25 cellular contexts compared by ENCODE assay signal in the genomic region with DNA sequence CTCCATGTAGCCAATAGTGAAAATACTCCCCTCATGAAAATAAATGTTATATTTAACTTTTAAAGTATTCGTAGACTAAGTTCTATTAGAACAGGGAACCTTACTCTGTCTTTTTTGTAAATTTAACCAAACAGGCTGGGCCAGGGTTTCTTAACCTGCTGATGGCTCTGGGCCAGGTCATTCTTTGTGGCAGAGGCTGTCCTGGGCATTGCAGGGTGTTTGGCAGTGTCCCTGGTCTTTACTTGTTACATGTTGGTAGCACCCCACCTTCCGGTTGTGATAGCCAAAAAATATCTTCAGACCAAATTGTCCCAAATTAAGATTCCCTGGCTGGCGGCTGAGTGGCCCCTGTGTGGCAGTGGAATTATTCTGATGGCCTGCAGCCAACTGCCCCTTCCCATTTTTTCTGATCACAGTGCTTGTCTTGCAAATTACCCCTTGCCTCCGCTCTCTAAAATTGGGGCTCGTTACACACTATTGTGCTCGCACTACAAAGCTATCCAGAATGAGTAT.
"Had no signal": no experiment of that assay in that cellular context is flagged by ENCODE, and none has a peak within 500 bp of the region (broad histone marks: within the 10 kb centered on the region; RNA-seq: fewer than 3 reads in every experiment).

No MANE protein-coding gene starts in this region.

- H3K36me3 ChIP-seq: ascending aorta, breast epithelium, esophagus squamous epithelium, heart right ventricle, left ventricle myocardium inferior, stomach, suprapubic skin, tibial nerve had no signal

- DNase-seq: activated CD4-positive, alpha-beta T cell treated with anti-CD3 and anti-CD28 coated beads for 4 hours; activated CD4-positive, alpha-beta T cell treated with anti-CD3 and anti-CD28 coated beads, Interleukin-2, amount 50 U/mL, for 4 hours; activated effector memory CD4-positive, alpha-beta T cell treated with Interleukin-2 at 50 U/mL for 16 hours; activated naive CD4-positive, alpha-beta T cell treated with anti-CD3 and anti-CD28 coated beads for 36 hours; activated naive CD8-positive, alpha-beta T cell treated with anti-CD3 and anti-CD28 coated beads for 36 hours; endodermal cell; esophagus squamous epithelium; foreskin melanocyte; heart right ventricle; kidney glomerular epithelial cell; left ventricle myocardium inferior; mammary epithelial cell; retina; stimulated activated CD4-positive, alpha-beta T cell treated with anti-CD3 and anti-CD28 coated beads, Interleukin-15, amount 100 ng/mL, for 24 hours; stimulated activated CD4-positive, alpha-beta T cell treated with anti-CD3 and anti-CD28 coated beads, Interleukin-2, amount 100 ng/mL, for 24 hours; stimulated activated naive B cell treated with anti-CD40 and anti-IgM and Interleukin-4, amounts not matched to agents 10 μg/mL and 1 μg/mL and 100 μg/mL, for 72 hours; stomach had no signal

- H3K4me3 Mint-ChIP-seq: activated naive CD4-positive, alpha-beta T cell treated with anti-CD3 and anti-CD28 coated beads for 36 hours; activated naive CD8-positive, alpha-beta T cell treated with anti-CD3 and anti-CD28 coated beads for 36 hours; central memory CD8-positive, alpha-beta T cell; dendritic cell treated with granulocyte-macrophage colony-stimulating factor and Interleukin-4, amounts not matched to agents 40 ng/mL and 50 ng/mL, for 4 days; endodermal cell; nephron; stimulated activated naive B cell treated with anti-CD40 and anti-IgM and Interleukin-4, amounts not matched to agents 10 μg/mL and 1 μg/mL and 100 μg/mL, for 72 hours had no signal

- H3K27me3 Mint-ChIP-seq: activated naive CD8-positive, alpha-beta T cell treated with anti-CD3 and anti-CD28 coated beads for 36 hours; central memory CD8-positive, alpha-beta T cell had no signal

- ATAC-seq: heart right ventricle; stimulated activated naive B cell treated with anti-CD40 and anti-IgM and Interleukin-4, amounts not matched to agents 10 μg/mL and 1 μg/mL and 100 μg/mL, for 72 hours had no signal

- H3K9me3 Mint-ChIP-seq: activated naive CD4-positive, alpha-beta T cell treated with anti-CD3 and anti-CD28 coated beads for 36 hours; activated naive CD8-positive, alpha-beta T cell treated with anti-CD3 and anti-CD28 coated beads for 36 hours; central memory CD8-positive, alpha-beta T cell; dendritic cell treated with granulocyte-macrophage colony-stimulating factor and Interleukin-4, amounts not matched to agents 40 ng/mL and 50 ng/mL, for 4 days; endodermal cell; nephron; stimulated activated naive B cell treated with anti-CD40 and anti-IgM and Interleukin-4, amounts not matched to agents 10 μg/mL and 1 μg/mL and 100 μg/mL, for 72 hours had no signal

- H3K9me3 ChIP-seq: ascending aorta, breast epithelium, esophagus squamous epithelium, heart right ventricle, left ventricle myocardium inferior, stomach, suprapubic skin, tibial nerve had no signal

- H3K36me3 Mint-ChIP-seq: activated naive CD8-positive, alpha-beta T cell treated with anti-CD3 and anti-CD28 coated beads for 36 hours; stimulated activated naive B cell treated with anti-CD40 and anti-IgM and Interleukin-4, amounts not matched to agents 10 μg/mL and 1 μg/mL and 100 μg/mL, for 72 hours had no signal

- H3K4me1 Mint-ChIP-seq: endodermal cell had no signal

- H3K4me3 ChIP-seq: ascending aorta, breast epithelium, esophagus squamous epithelium, heart right ventricle, left ventricle myocardium inferior, stomach, suprapubic skin, tibial nerve had no signal

- H3K27me3 ChIP-seq: ascending aorta, breast epithelium, esophagus squamous epithelium, heart right ventricle, stomach, suprapubic skin, tibial nerve had no signal

- H3K27ac ChIP-seq: ascending aorta, breast epithelium, esophagus squamous epithelium, heart right ventricle, left ventricle myocardium inferior, stomach, suprapubic skin, tibial nerve had no signal

- H3K27ac Mint-ChIP-seq: activated naive CD4-positive, alpha-beta T cell treated with anti-CD3 and anti-CD28 coated beads for 36 hours; activated naive CD8-positive, alpha-beta T cell treated with anti-CD3 and anti-CD28 coated beads for 36 hours; dendritic cell treated with granulocyte-macrophage colony-stimulating factor and Interleukin-4, amounts not matched to agents 40 ng/mL and 50 ng/mL, for 4 days; endodermal cell; nephron; progenitor cell of endocrine pancreas; stimulated activated naive B cell treated with anti-CD40 and anti-IgM and Interleukin-4, amounts not matched to agents 10 μg/mL and 1 μg/mL and 100 μg/mL, for 72 hours had no signal

- H3K4me1 ChIP-seq: breast epithelium had no signal
